ENCODE assay signal across 8 cellular contexts in genomic region chr7:36670585-36671431, GRCh38. TPM values are rescaled to one million over a fixed set of nuclear protein-coding genes. Genes with fewer than 3 reads are reported as not detected.
DNase-seq lines count a peak whose midpoint lies in the region; ATAC-seq and TF ChIP-seq lines count a peak whose summit lies in the region.

No MANE protein-coding gene starts in this region.

- peak; percentile 94 for ATAC-seq in CD8-positive, alpha-beta T cell
- peak; percentile 39 for ATAC-seq in GM19468 (IDR thresholded peaks at IDR 0.05; ENCODE audit: extremely low read depth, unreplicated experiment)

- no peak overlapping the region for H3K27ac ChIP-seq in CD8-positive, alpha-beta T cell (ENCODE audit: low read depth, low read length)
- no peak overlapping the region for H3K27ac ChIP-seq in SJCRH30

- CTCF ChIA-PET in CD8-positive, alpha-beta T cell (lab: Charles Lee) = interaction anchor here (0.5 to 5.0 kb wide), 58 partner anchors 8 to 528 kb away, joined by 3 to 91 read pairs (median 4); no protein-coding TSS in a partner anchor

- POLR2A ChIA-PET in CD8-positive, alpha-beta T cell (lab: Charles Lee) = interaction anchor here (0.7 to 2.2 kb wide), 6 partner anchors 8 to 528 kb away, joined by 3 to 8 read pairs (median 4); partner anchors contain the start of gene AOAH

- peaks cover 62% of the 10 kb centered on the region for H3K36me3 Mint-ChIP-seq in CD8-positive, alpha-beta T cell

- peaks cover 20% of the 10 kb centered on the region for H3K4me1 ChIP-seq in CD8-positive, alpha-beta T cell (ENCODE audit: insufficient read depth, low read length)
- no peaks in the 10 kb centered on the region for H3K4me1 ChIP-seq in SJCRH30

- peaks cover 6% of the 10 kb centered on the region for H3K36me3 ChIP-seq in CD8-positive, alpha-beta T cell (ENCODE audit: insufficient read depth, low read length)
- no peaks in the 10 kb centered on the region for H3K36me3 ChIP-seq in SJCRH30

- peak; percentile 89 for TF ChIP-seq CTCF in CD8-positive, alpha-beta T cell (IDR thresholded peaks at IDR 0.05)
- TF ChIP-seq CTCF in LNCaP clone FGC (IDR thresholded peaks at IDR 0.05; ENCODE audit: control insufficient read depth, extremely low read depth, insufficient read depth) = peak; percentile 91

- no peaks in the 10 kb centered on the region for H3K27me3 ChIP-seq in CD8-positive, alpha-beta T cell (ENCODE audit: insufficient read depth, low read length)
- H3K27me3 ChIP-seq in SJCRH30 = no peaks in the 10 kb centered on the region

- peak; percentile 43 to 83 (median 65) for DNase-seq in CD8-positive, alpha-beta T cell
- DNase-seq in LNCaP clone FGC (ENCODE audit: low read depth) (peak; percentile 23), SJCRH30 (peak; percentile 58 to 91), germinal center (ENCODE audit: low spot score) (peak; percentile 46), pons (ENCODE audit: low spot score) (peak; percentile 72), posterior vena cava (ENCODE audit: low spot score) (no peak)
- peak; percentile 3 to 48 (median 20) for DNase-seq in activated naive CD4-positive, alpha-beta T cell (lab: John Stamatoyannopoulos, UW)

- no peaks in the 10 kb centered on the region for H3K9me3 Mint-ChIP-seq in CD8-positive, alpha-beta T cell

- intact Hi-C loops in CD8-positive, alpha-beta T cell (cut with DNase I, micrococcal nuclease) = loop anchor here (1.0 to 10.0 kb wide), 5 partner anchors 32 to 306 kb away; a partner anchor contains a TSS
- intact Hi-C loops in posterior vena cava (cut with DNase I) = no loop called here

- peaks cover 39% of the 10 kb centered on the region for H3K4me1 Mint-ChIP-seq in CD8-positive, alpha-beta T cell (ENCODE audit: low read depth)

- peak overlapping the region; percentile 16 for H3K4me3 Mint-ChIP-seq in CD8-positive, alpha-beta T cell

- no peaks in the 10 kb centered on the region for H3K27me3 Mint-ChIP-seq in CD8-positive, alpha-beta T cell (ENCODE audit: low read depth)

- no peak overlapping the region for H3K4me3 ChIP-seq in CD8-positive, alpha-beta T cell (ENCODE audit: low read depth, low read length)
- H3K4me3 ChIP-seq in LNCaP clone FGC (ENCODE audit: low read depth, low read length) (no peak overlapping the region), SJCRH30 (no peak overlapping the region)

- H3K27ac Mint-ChIP-seq in CD8-positive, alpha-beta T cell = peak overlapping the region; percentile 73

- no peaks in the 10 kb centered on the region for H3K9me3 ChIP-seq in CD8-positive, alpha-beta T cell (ENCODE audit: low read length)
- no peaks in the 10 kb centered on the region for H3K9me3 ChIP-seq in SJCRH30 (replicated peaks)

RNA-seq across cellular contexts. Expression of gene AOAH, which starts 53.5 kb away (rescaled TPM):
- 10 to 100 TPM; 30.8 to 35.2 TPM for total RNA-seq in CD8-positive, alpha-beta T cell
- 0.10 and 1.3 TPM in 2 replicates for total RNA-seq in SJCRH30 (2014; rRNA removed; shearing (Covaris generic))
- 10 to 100 TPM in 1 of 2 donors, 1 to 10 TPM in 1; 6.1 to 12.9 TPM for total RNA-seq in posterior vena cava

Comparison
In these comparisons a context has a peak if more than half of its experiments do, and no peak if none do; other contexts are left out.
1. intact Hi-C loops: an anchor here in CD8-positive, alpha-beta T cell (1.0 to 10.0 kb wide); none called in posterior vena cava.